Comparison of ENCODE assay signal across 21 cellular contexts in genomic region chr6:127924440-127924839, GRCh38. TPM values are rescaled to one million over a fixed set of nuclear protein-coding genes. Genes with fewer than 3 reads are reported as not detected.
DNase-seq lines count a peak whose midpoint lies in the region; ATAC-seq and TF ChIP-seq lines count a peak whose summit lies in the region.
"Had no signal": no experiment of that assay in that cellular context is flagged by ENCODE, and none has a peak within 500 bp of the region (broad histone marks: within the 10 kb centered on the region; RNA-seq: fewer than 3 reads in every experiment).

No MANE protein-coding gene starts in this region.

- no peak overlapping the region for H3K27ac Mint-ChIP-seq in CD4-positive, alpha-beta T cell
- peak overlapping the region; percentile 14 for H3K27ac Mint-ChIP-seq in activated T-helper 1 cell treated with anti-CD3 and anti-CD28 coated beads, Interleukin-12 subunit alpha, Interleukin-12 subunit beta, Interleukin-2, Interleukin-4 antibody, amounts not matched to agents 30 ng/mL and 10 ng/mL and 1 ng/mL, durations not matched to agents 14 hours and 24 hours and 36 hours
- H3K27ac Mint-ChIP-seq: IgD-negative memory B cell, neural progenitor cell had no signal

- no peaks in the 10 kb centered on the region for H3K4me1 ChIP-seq in body of pancreas
- H3K4me1 ChIP-seq: neural progenitor cell, transverse colon had no signal

- H3K9me3 Mint-ChIP-seq in CD4-positive, alpha-beta T cell: peaks cover 18% of the 10 kb centered on the region
- H3K9me3 Mint-ChIP-seq in activated T-helper 1 cell treated with anti-CD3 and anti-CD28 coated beads, Interleukin-12 subunit alpha, Interleukin-12 subunit beta, Interleukin-2, Interleukin-4 antibody, amounts not matched to agents 30 ng/mL and 10 ng/mL and 1 ng/mL, durations not matched to agents 14 hours and 24 hours and 36 hours: peaks cover 54% of the 10 kb centered on the region

- H3K27me3 ChIP-seq in CD4-positive, alpha-beta T cell (ENCODE audit: control insufficient read depth, insufficient read depth, low read length): no peaks in the 10 kb centered on the region
- no peaks in the 10 kb centered on the region for H3K27me3 ChIP-seq in body of pancreas
- H3K27me3 ChIP-seq: neural progenitor cell, transverse colon had no signal

- no peak for TF ChIP-seq CTCF in CD4-positive, alpha-beta T cell (IDR thresholded peaks at IDR 0.05)
- TF ChIP-seq CTCF in fibroblast of mammary gland (conservative IDR thresholded peaks at IDR 0.05; ENCODE audit: control insufficient read depth, insufficient read depth, low read depth, low read length) (no peak), body of pancreas (IDR thresholded peaks at IDR 0.05) (no peak)

- no peak overlapping the region for H3K27ac ChIP-seq in CD4-positive, alpha-beta T cell (ENCODE audit: low read depth, low read length)
- H3K27ac ChIP-seq in body of pancreas: no peak overlapping the region
- H3K27ac ChIP-seq: neural progenitor cell, transverse colon had no signal

- intact Hi-C loops in CD4-positive, alpha-beta T cell (cut with DNase I, micrococcal nuclease): no loop called here
- intact Hi-C loops in activated T-helper 1 cell treated with anti-CD3 and anti-CD28 coated beads, Interleukin-12 subunit alpha, Interleukin-12 subunit beta, Interleukin-2, Interleukin-4 antibody, amounts not matched to agents 30 ng/mL and 10 ng/mL and 1 ng/mL, durations not matched to agents 14 hours and 24 hours and 36 hours (cut with micrococcal nuclease): loop anchor here (1.0 kb wide), 2 partner anchors 16 to 48 kb away; no protein-coding TSS in a partner anchor
- intact Hi-C loops in body of pancreas (cut with DNase I): no loop called here

- no peak for ATAC-seq in CD4-positive, alpha-beta T cell (ENCODE audit: poor library complexity)
- no peak for ATAC-seq in body of pancreas
- ATAC-seq: esophagus mucosa had no signal

- no peaks in the 10 kb centered on the region for H3K36me3 ChIP-seq in body of pancreas (replicated peaks in 1 of 2; ENCODE audit: insufficient read depth in 1 of 2, low read depth in 2 of 2)
- H3K36me3 ChIP-seq: neural progenitor cell, transverse colon had no signal

- no peak for DNase-seq in CD4-positive, alpha-beta T cell
- peak; percentile 9 for DNase-seq in ELR (ENCODE audit: low read depth)
- no peak for DNase-seq in activated T-helper 1 cell treated with anti-CD3 and anti-CD28 coated beads, Interleukin-12 subunit alpha, Interleukin-12 subunit beta, Interleukin-2, Interleukin-4 antibody, amounts not matched to agents 30 ng/mL and 10 ng/mL and 1 ng/mL, durations not matched to agents 14 hours and 24 hours and 36 hours (ENCODE audit: low spot score)
- peak; percentile 16 for DNase-seq in fibroblast of mammary gland (ENCODE audit: low read depth)
- no peak for DNase-seq in AG08395 (ENCODE audit: low spot score)
- DNase-seq in stimulated activated CD8-positive, alpha-beta memory T cell treated with anti-CD3 and anti-CD28 coated beads, Interleukin-4, amount 100 ng/mL, for 48 hours: no peak
- no peak for DNase-seq in NCI-H1092 (lab: John Stamatoyannopoulos, UW)
- no peak for DNase-seq in body of pancreas
- DNase-seq: activated CD4-positive, alpha-beta T cell treated with anti-CD3 and anti-CD28 coated beads, Interleukin-2, amount 50 U/mL, for 1 hour; activated effector memory CD4-positive, alpha-beta T cell treated with anti-CD3 and anti-CD28 coated beads, Interleukin-2, amount 50 U/mL, for 16 hours; AML-193; head of caudate nucleus; NCI-H2107; NCI-H774; transverse colon had no signal

- H3K4me3 ChIP-seq in fibroblast of mammary gland (ENCODE audit: control insufficient read depth, low read depth, low read length) (no peak overlapping the region), body of pancreas (no peak overlapping the region)
- H3K4me3 ChIP-seq: neural progenitor cell, transverse colon had no signal

- WGBS in body of pancreas, 2 donors: 64 to 71% methylated on average over 2 of the region's 2 CpGs

- H3K4me3 Mint-ChIP-seq in CD4-positive, alpha-beta T cell: peak overlapping the region; percentile 3
- H3K4me3 Mint-ChIP-seq in activated T-helper 1 cell treated with anti-CD3 and anti-CD28 coated beads, Interleukin-12 subunit alpha, Interleukin-12 subunit beta, Interleukin-2, Interleukin-4 antibody, amounts not matched to agents 30 ng/mL and 10 ng/mL and 1 ng/mL, durations not matched to agents 14 hours and 24 hours and 36 hours: no peak overlapping the region
- H3K4me3 Mint-ChIP-seq: IgD-negative memory B cell, neural progenitor cell had no signal

- H3K9me3 ChIP-seq in CD4-positive, alpha-beta T cell (ENCODE audit: control insufficient read depth, low read length): no peaks in the 10 kb centered on the region
- peaks cover 0 to 13% (median 0%) of the 10 kb centered on the region in 3 donors for H3K9me3 ChIP-seq in body of pancreas

- POLR2A ChIA-PET in CD4-positive, alpha-beta T cell (lab: Charles Lee): interaction anchor here (4.7 kb wide), 1 partner anchor 10 kb away, joined by 22 read pairs; no protein-coding TSS in a partner anchor

- H3K27me3 Mint-ChIP-seq in CD4-positive, alpha-beta T cell: no peaks in the 10 kb centered on the region
- H3K27me3 Mint-ChIP-seq in activated T-helper 1 cell treated with anti-CD3 and anti-CD28 coated beads, Interleukin-12 subunit alpha, Interleukin-12 subunit beta, Interleukin-2, Interleukin-4 antibody, amounts not matched to agents 30 ng/mL and 10 ng/mL and 1 ng/mL, durations not matched to agents 14 hours and 24 hours and 36 hours (ENCODE audit: insufficient read depth): no peaks in the 10 kb centered on the region
- H3K27me3 Mint-ChIP-seq: IgD-negative memory B cell had no signal

- H3K36me3 Mint-ChIP-seq in CD4-positive, alpha-beta T cell (ENCODE audit: low read depth): peaks cover 21% of the 10 kb centered on the region
- peaks cover 36% of the 10 kb centered on the region for H3K36me3 Mint-ChIP-seq in activated T-helper 1 cell treated with anti-CD3 and anti-CD28 coated beads, Interleukin-12 subunit alpha, Interleukin-12 subunit beta, Interleukin-2, Interleukin-4 antibody, amounts not matched to agents 30 ng/mL and 10 ng/mL and 1 ng/mL, durations not matched to agents 14 hours and 24 hours and 36 hours (ENCODE audit: low read depth)
- H3K36me3 Mint-ChIP-seq: IgD-negative memory B cell, neural progenitor cell had no signal

- no peak for TF ChIP-seq POLR2A in body of pancreas (IDR thresholded peaks at IDR 0.05)

- H3K4me1 Mint-ChIP-seq in CD4-positive, alpha-beta T cell (ENCODE audit: low read depth): peaks cover 57% of the 10 kb centered on the region
- peaks cover 55% of the 10 kb centered on the region for H3K4me1 Mint-ChIP-seq in activated T-helper 1 cell treated with anti-CD3 and anti-CD28 coated beads, Interleukin-12 subunit alpha, Interleukin-12 subunit beta, Interleukin-2, Interleukin-4 antibody, amounts not matched to agents 30 ng/mL and 10 ng/mL and 1 ng/mL, durations not matched to agents 14 hours and 24 hours and 36 hours (ENCODE audit: low read depth)
- H3K4me1 Mint-ChIP-seq: IgD-negative memory B cell, neural progenitor cell had no signal

- CTCF ChIA-PET in CD4-positive, alpha-beta T cell (lab: Charles Lee): no interaction called here

RNA-seq across cellular contexts. Expression of gene THEMIS, which starts 23.6 kb away (rescaled TPM):
- 10 to 100 TPM; 25.0 to 25.3 TPM for total RNA-seq in CD4-positive, alpha-beta T cell
- 10.6 and 11.3 TPM in 2 replicates for total RNA-seq in activated T-helper 1 cell treated with anti-CD3 and anti-CD28 coated beads, Interleukin-12 subunit alpha, Interleukin-12 subunit beta, Interleukin-2, Interleukin-4 antibody, amounts not matched to agents 30 ng/mL and 10 ng/mL and 1 ng/mL, durations not matched to agents 14 hours and 24 hours and 36 hours
- total RNA-seq in body of pancreas: under 1 TPM; 0.52 to 0.66 TPM
- total RNA-seq: dermis microvascular lymphatic vessel endothelial cell, G401, pulmonary artery endothelial cell had no signal

Comparison
In these comparisons a context has a peak if more than half of its experiments do, and no peak if none do; other contexts are left out.
1. DNase-seq: peak in ELR (single experiment) and fibroblast of mammary gland (single experiment); none in CD4-positive, alpha-beta T cell (0 of 10), activated T-helper 1 cell treated with anti-CD3 and anti-CD28 coated beads, Interleukin-12 subunit alpha, Interleukin-12 subunit beta, Interleukin-2, Interleukin-4 antibody, amounts not matched to agents 30 ng/mL and 10 ng/mL and 1 ng/mL, durations not matched to agents 14 hours and 24 hours and 36 hours (single experiment), AG08395 (single experiment), stimulated activated CD8-positive, alpha-beta memory T cell treated with anti-CD3 and anti-CD28 coated beads, Interleukin-4, amount 100 ng/mL, for 48 hours (single experiment), NCI-H1092 (single experiment) and body of pancreas (0 of 4).